In genomic region chr9:87812375-87813118, GRCh38 we compare ENCODE assay signal across 8 cellular contexts.
DNase-seq lines count a peak whose midpoint lies in the region; ATAC-seq, FAIRE-seq and TF ChIP-seq lines count a peak whose summit lies in the region.

No MANE protein-coding gene starts in this region.

- ATAC-seq in GM18861 (IDR thresholded peaks at IDR 0.05; ENCODE audit: unreplicated experiment), result no peak
- ATAC-seq in GM21423 (IDR thresholded peaks at IDR 0.05; ENCODE audit: unreplicated experiment), result no peak

- H3K9me3 ChIP-seq in kidney (ENCODE audit: control insufficient read depth in 1 of 2, low read length in 2 of 2), result no peaks in the 10 kb centered on the region

- no peaks in the 10 kb centered on the region for H3K36me3 ChIP-seq in kidney (ENCODE audit: control insufficient read depth in 1 of 2, insufficient read depth in 2 of 2, low read length in 2 of 2)

- DNase-seq in EH (ENCODE audit: low read depth) (peak; percentile 66), Kasumi-1 (lab: John Stamatoyannopoulos, UW) (peak; percentile 5 to 40), amniotic epithelial cell (ENCODE audit: low read depth) (peak; percentile 81), kidney (no peak), NCI-H510A (lab: John Stamatoyannopoulos, UW) (no peak)
- peak; percentile 16 to 38 (median 27) for DNase-seq in stimulated activated CD4-positive, alpha-beta T cell treated with anti-CD3 and anti-CD28 coated beads, TNF-alpha, amount 100 ng/mL, for 48 hours (ENCODE audit: low read depth in 3 of 3)

- FAIRE-seq in kidney (lab: Jason Lieb, UNC), result peak; percentile 21

- intact Hi-C loops in kidney (cut with DNase I), result no loop called here

- H3K4me1 ChIP-seq in kidney (ENCODE audit: control insufficient read depth in 1 of 2, insufficient read depth in 1 of 2, low read depth in 1 of 2, low read length in 2 of 2), result no peaks in the 10 kb centered on the region

- H3K27ac ChIP-seq in kidney (ENCODE audit: low read depth in 2 of 2, low read length in 2 of 2), result no peak overlapping the region

- H3K9ac ChIP-seq in kidney (ENCODE audit: low read length in 2 of 2), result no peak overlapping the region

- TF ChIP-seq CTCF in kidney (IDR thresholded peaks at IDR 0.05; ENCODE audit: borderline replicate concordance, extremely low read depth, insufficient read depth), result peak; percentile 96

- no peak overlapping the region for H3K4me3 ChIP-seq in kidney (ENCODE audit: low read length in 2 of 2)

Comparison
In these comparisons a context has a peak if more than half of its experiments do, and no peak if none do; other contexts are left out.
1. DNase-seq: peak in EH (single experiment), Kasumi-1 (2 of 2), amniotic epithelial cell (single experiment) and stimulated activated CD4-positive, alpha-beta T cell treated with anti-CD3 and anti-CD28 coated beads, TNF-alpha, amount 100 ng/mL, for 48 hours (3 of 3); none in kidney (single experiment) and NCI-H510A (single experiment).